18 cellular contexts compared by ENCODE assay signal in the genomic region with DNA sequence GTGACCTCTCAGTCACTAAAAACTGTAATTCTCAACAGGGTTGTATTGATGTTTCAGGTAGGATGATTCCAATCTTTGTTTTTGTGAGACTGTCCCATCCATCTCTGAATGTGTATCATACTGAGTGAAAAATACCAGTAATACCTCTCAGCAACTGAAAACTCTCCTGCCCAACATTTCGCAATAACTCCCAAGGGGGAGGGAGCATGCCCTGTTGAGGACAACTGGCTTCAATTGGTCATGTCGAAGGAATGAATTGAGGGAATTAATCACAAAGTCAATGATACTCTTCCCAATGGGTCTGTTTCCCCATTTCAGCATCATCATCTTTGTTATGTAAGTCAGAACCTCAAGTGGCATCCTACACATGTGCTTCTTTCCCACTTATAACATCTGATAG.
"Had no signal": no experiment of that assay in that cellular context is flagged by ENCODE, and none has a peak within 500 bp of the region (broad histone marks: within the 10 kb centered on the region; RNA-seq: fewer than 3 reads in every experiment).

No MANE protein-coding gene starts in this region.

- H3K4me3 Mint-ChIP-seq: activated CD4-positive, alpha-beta T cell treated with anti-CD3 and anti-CD28 coated beads for 36 hours; activated CD8-positive, alpha-beta T cell treated with anti-CD3 and anti-CD28 coated beads for 36 hours; activated naive CD8-positive, alpha-beta T cell; activated T-cell treated with anti-CD3 and anti-CD28 coated beads, Interleukin-2, amount 50 U/mL, for 4 hours; brain; dendritic cell treated with granulocyte-macrophage colony-stimulating factor and Interleukin-4, amounts not matched to agents 40 ng/mL and 50 ng/mL, for 4 days; effector memory CD8-positive, alpha-beta T cell; naive thymus-derived CD4-positive, alpha-beta T cell; stimulated activated memory B cell treated with anti-CD40 and anti-IgM and Interleukin-4, amounts not matched to agents 10 μg/mL and 1 μg/mL and 100 μg/mL, for 72 hours had no signal

- H3K4me2 ChIP-seq: hepatocyte had no signal

- H3K79me2 ChIP-seq: hepatocyte had no signal

- H3K27ac Mint-ChIP-seq: activated CD4-positive, alpha-beta T cell treated with anti-CD3 and anti-CD28 coated beads for 36 hours; activated CD8-positive, alpha-beta T cell treated with anti-CD3 and anti-CD28 coated beads for 36 hours; activated naive CD8-positive, alpha-beta T cell; brain; dendritic cell treated with granulocyte-macrophage colony-stimulating factor and Interleukin-4, amounts not matched to agents 40 ng/mL and 50 ng/mL, for 4 days; effector memory CD8-positive, alpha-beta T cell; naive thymus-derived CD4-positive, alpha-beta T cell; stimulated activated memory B cell treated with anti-CD40 and anti-IgM and Interleukin-4, amounts not matched to agents 10 μg/mL and 1 μg/mL and 100 μg/mL, for 72 hours had no signal

- DNase-seq: activated CD4-positive, alpha-beta T cell treated with anti-CD3 and anti-CD28 coated beads for 36 hours; activated CD8-positive, alpha-beta T cell treated with anti-CD3 and anti-CD28 coated beads for 36 hours; activated effector memory CD4-positive, alpha-beta T cell treated with anti-CD3 and anti-CD28 coated beads, Interleukin-2, amount 50 U/mL, for 16 hours; activated T-cell treated with anti-CD3 and anti-CD28 coated beads, Interleukin-2, amount 50 U/mL, for 4 hours; amygdala; cerebellar nuclear complex; effector memory CD8-positive, alpha-beta T cell; left lung; mucosa of descending colon; naive thymus-derived CD4-positive, alpha-beta T cell; pancreas; stimulated activated CD4-positive, alpha-beta T cell treated with anti-CD3 and anti-CD28 coated beads, Interleukin-2, amount 100 ng/mL, for 48 hours had no signal

- H3K4me1 ChIP-seq: left lung, pancreas had no signal

- FAIRE-seq: pancreas had no signal

- H3K27me3 Mint-ChIP-seq: activated CD4-positive, alpha-beta T cell treated with anti-CD3 and anti-CD28 coated beads for 36 hours; brain; dendritic cell treated with granulocyte-macrophage colony-stimulating factor and Interleukin-4, amounts not matched to agents 40 ng/mL and 50 ng/mL, for 4 days; effector memory CD8-positive, alpha-beta T cell had no signal

- H3K36me3 Mint-ChIP-seq: activated naive CD8-positive, alpha-beta T cell; brain; stimulated activated memory B cell treated with anti-CD40 and anti-IgM and Interleukin-4, amounts not matched to agents 10 μg/mL and 1 μg/mL and 100 μg/mL, for 72 hours had no signal

- H3K36me3 ChIP-seq: left lung, pancreas had no signal

- H2AFZ ChIP-seq: hepatocyte had no signal

- H3K9me3 ChIP-seq: left lung, mucosa of descending colon, pancreas had no signal

- H3K4me1 Mint-ChIP-seq: activated CD4-positive, alpha-beta T cell treated with anti-CD3 and anti-CD28 coated beads for 36 hours; naive thymus-derived CD4-positive, alpha-beta T cell; stimulated activated memory B cell treated with anti-CD40 and anti-IgM and Interleukin-4, amounts not matched to agents 10 μg/mL and 1 μg/mL and 100 μg/mL, for 72 hours had no signal

- H3K27me3 ChIP-seq: hepatocyte, left lung, pancreas had no signal

- H3K9me3 Mint-ChIP-seq: activated T-cell treated with anti-CD3 and anti-CD28 coated beads, Interleukin-2, amount 50 U/mL, for 4 hours; dendritic cell treated with granulocyte-macrophage colony-stimulating factor and Interleukin-4, amounts not matched to agents 40 ng/mL and 50 ng/mL, for 4 days; stimulated activated memory B cell treated with anti-CD40 and anti-IgM and Interleukin-4, amounts not matched to agents 10 μg/mL and 1 μg/mL and 100 μg/mL, for 72 hours had no signal

- H3K4me3 ChIP-seq: hepatocyte, left lung, mucosa of descending colon, pancreas had no signal

- H3K27ac ChIP-seq: epithelial cell of prostate, hepatocyte, left lung, pancreas had no signal
